In genomic region chr1:182795563-182796228, GRCh38 we compare ENCODE assay signal across 13 cellular contexts. TPM values are rescaled to one million over a fixed set of nuclear protein-coding genes. Genes with fewer than 3 reads are reported as not detected.
DNase-seq lines count a peak whose midpoint lies in the region; ATAC-seq and TF ChIP-seq lines count a peak whose summit lies in the region.
"Had no signal": no experiment of that assay in that cellular context is flagged by ENCODE, and none has a peak within 500 bp of the region (broad histone marks: within the 10 kb centered on the region; RNA-seq: fewer than 3 reads in every experiment).

No MANE protein-coding gene starts in this region.

- ATAC-seq in GM19452 (IDR thresholded peaks at IDR 0.05; ENCODE audit: unreplicated experiment): no peak
- no peak for ATAC-seq in HG03469 (IDR thresholded peaks at IDR 0.05; ENCODE audit: unreplicated experiment)

- peaks cover 63 to 74% of the 10 kb centered on the region in 2 donors for H3K36me3 Mint-ChIP-seq in CD14-positive monocyte

- intact Hi-C loops in CD14-positive monocyte (cut with micrococcal nuclease): loop anchor here in 1 of 2 donors (5.0 kb wide), 1 partner anchor 42 kb away; the partner anchor contains the start of gene DHX9

- H3K27ac Mint-ChIP-seq in CD14-positive monocyte: peak overlapping the region; percentile 94 to 99 (median 96)
- H3K27ac Mint-ChIP-seq: activated CD4-positive, alpha-beta T cell treated with anti-CD3 and anti-CD28 coated beads, Interleukin-2, amount 10 ng/mL, durations not matched to agents 7 days and 5 days had no signal

- H3K4me1 Mint-ChIP-seq in CD14-positive monocyte: peaks cover 60% of the 10 kb centered on the region

- H3K9me3 Mint-ChIP-seq in CD14-positive monocyte: peaks cover 0 to 2% (median 0%) of the 10 kb centered on the region in 7 donors
- H3K9me3 Mint-ChIP-seq: activated CD4-positive, alpha-beta T cell treated with anti-CD3 and anti-CD28 coated beads, Interleukin-2, amount 10 ng/mL, durations not matched to agents 7 days and 5 days had no signal

- no peak overlapping the region for H3K4me3 ChIP-seq in epithelial cell of esophagus (ENCODE audit: low read length)
- H3K4me3 ChIP-seq: PC-9, uterus had no signal

- peak; percentile 83 for DNase-seq in CD14-positive monocyte (ENCODE audit: low spot score)
- DNase-seq in NCI-H82 (lab: John Stamatoyannopoulos, UW): peak; percentile 69
- DNase-seq in epithelial cell of esophagus (ENCODE audit: low read depth): peak; percentile 87
- peak; percentile 39 for DNase-seq in midbrain (lab: John Stamatoyannopoulos, UW)
- no peak for DNase-seq in GM03348 (ENCODE audit: low spot score)
- DNase-seq in COLO668 (lab: John Stamatoyannopoulos, UW; ENCODE audit: unreplicated experiment): no peak
- DNase-seq: activated CD4-positive, alpha-beta T cell treated with anti-CD3 and anti-CD28 coated beads, Interleukin-2, amount 10 ng/mL, durations not matched to agents 7 days and 5 days; activated naive CD4-positive, alpha-beta T cell treated with anti-CD3 and anti-CD28 coated beads, Interleukin-2, amount 50 U/mL, for 16 hours; BE2C; uterus had no signal

- TF ChIP-seq CTCF in CD14-positive monocyte (IDR thresholded peaks at IDR 0.05): no peak
- TF ChIP-seq CTCF in epithelial cell of esophagus (IDR thresholded peaks at IDR 0.05; ENCODE audit: insufficient read depth, low read depth, low read length, missing control alignments): no peak

- peaks cover under 1 to 3% (median 3%) of the 10 kb centered on the region in 3 donors for H3K27me3 Mint-ChIP-seq in CD14-positive monocyte (ENCODE audit: low read depth in 3 of 3)

- H3K4me3 Mint-ChIP-seq in CD14-positive monocyte: peak overlapping the region in 1 of 2 donors; percentile 64
- H3K4me3 Mint-ChIP-seq: activated CD4-positive, alpha-beta T cell treated with anti-CD3 and anti-CD28 coated beads, Interleukin-2, amount 10 ng/mL, durations not matched to agents 7 days and 5 days had no signal

RNA-seq across cellular contexts. Expression of gene NPL, which starts 6.1 kb away (rescaled TPM):
- polyA plus RNA-seq in CD14-positive monocyte: 100 to 1,000 TPM; 127 TPM

RNA-seq across cellular contexts. Expression of gene DHX9, which starts 43.5 kb away (rescaled TPM):
- 10 to 100 TPM; 57.9 to 58.5 TPM for polyA plus RNA-seq in CD14-positive monocyte

Comparison
In these comparisons a context has a peak if more than half of its experiments do, and no peak if none do; other contexts are left out.
1. DNase-seq: peak in CD14-positive monocyte (single experiment), NCI-H82 (single experiment), epithelial cell of esophagus (single experiment) and midbrain (single experiment); none in GM03348 (single experiment) and COLO668 (single experiment).